Comparison of ENCODE assay signal across 1 cellular context in the genomic region with DNA sequence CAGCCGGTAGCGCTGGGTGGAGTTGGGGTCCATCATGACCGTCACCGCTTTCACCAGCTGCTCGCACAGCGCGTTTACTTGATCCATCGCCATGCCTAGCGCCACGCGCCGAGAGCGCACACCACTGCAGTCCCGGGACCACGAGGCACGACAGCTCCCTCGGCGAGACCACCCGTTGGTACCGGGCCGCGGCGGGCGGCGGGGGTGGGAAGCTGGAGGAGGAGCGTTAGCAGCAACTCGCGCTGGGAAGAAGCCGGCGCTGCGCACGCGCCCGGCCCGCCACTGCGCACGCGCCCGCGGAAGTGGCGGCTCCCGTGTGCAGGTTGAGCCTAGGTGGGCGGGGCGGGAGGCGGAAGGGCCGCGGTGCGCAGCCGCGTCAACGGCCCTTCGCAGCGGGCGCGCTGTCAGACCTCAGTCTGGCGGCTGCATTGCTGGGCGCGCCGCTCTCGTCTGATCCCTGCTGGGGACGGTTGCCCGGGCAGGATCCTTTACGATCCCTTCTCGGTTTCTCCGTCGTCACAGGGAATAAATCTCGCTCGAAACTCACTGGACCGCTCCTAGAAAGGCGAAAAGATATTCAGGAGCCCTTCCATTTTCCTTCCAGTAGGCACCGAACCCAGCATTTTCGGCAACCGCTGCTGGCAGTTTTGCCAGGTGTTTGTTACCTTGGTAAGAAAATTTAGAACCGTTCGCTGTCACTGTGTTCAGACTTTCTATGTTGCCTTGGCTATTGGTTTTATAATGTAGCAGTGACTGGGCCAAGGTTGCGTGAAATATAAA.
TF ChIP-seq lines count a peak whose summit lies in the region.

POLH (plus strand) TSS at position 414 of the 780 bp plus-strand sequence. CDS start 6,135 bp downstream, outside the sequence.
XPO5 (minus strand) TSS at position 267 of the 780 bp plus-strand sequence; CDS start at position 93, 174 bp downstream.

TF ChIP-seq in K562, 482 proteins besides CTCF, POLR2A, EP300 and RAD21 (continued from another document):
- 0 out of 2 replicates have a peak, but pooled peaks have one; percentile 29 for TF ChIP-seq FOXM1 (IDR thresholded peaks at IDR 0.05; ENCODE audit: low read depth)
- TF ChIP-seq FOXM1 (CRISPR knock-in tag; IDR thresholded peaks at IDR 0.05; ENCODE audit: low read depth) = peak; percentile 95
- no peak for TF ChIP-seq SAFB (IDR thresholded peaks at IDR 0.05; ENCODE audit: borderline replicate concordance, low read depth, low read length)
- TF ChIP-seq, protein P1, sequence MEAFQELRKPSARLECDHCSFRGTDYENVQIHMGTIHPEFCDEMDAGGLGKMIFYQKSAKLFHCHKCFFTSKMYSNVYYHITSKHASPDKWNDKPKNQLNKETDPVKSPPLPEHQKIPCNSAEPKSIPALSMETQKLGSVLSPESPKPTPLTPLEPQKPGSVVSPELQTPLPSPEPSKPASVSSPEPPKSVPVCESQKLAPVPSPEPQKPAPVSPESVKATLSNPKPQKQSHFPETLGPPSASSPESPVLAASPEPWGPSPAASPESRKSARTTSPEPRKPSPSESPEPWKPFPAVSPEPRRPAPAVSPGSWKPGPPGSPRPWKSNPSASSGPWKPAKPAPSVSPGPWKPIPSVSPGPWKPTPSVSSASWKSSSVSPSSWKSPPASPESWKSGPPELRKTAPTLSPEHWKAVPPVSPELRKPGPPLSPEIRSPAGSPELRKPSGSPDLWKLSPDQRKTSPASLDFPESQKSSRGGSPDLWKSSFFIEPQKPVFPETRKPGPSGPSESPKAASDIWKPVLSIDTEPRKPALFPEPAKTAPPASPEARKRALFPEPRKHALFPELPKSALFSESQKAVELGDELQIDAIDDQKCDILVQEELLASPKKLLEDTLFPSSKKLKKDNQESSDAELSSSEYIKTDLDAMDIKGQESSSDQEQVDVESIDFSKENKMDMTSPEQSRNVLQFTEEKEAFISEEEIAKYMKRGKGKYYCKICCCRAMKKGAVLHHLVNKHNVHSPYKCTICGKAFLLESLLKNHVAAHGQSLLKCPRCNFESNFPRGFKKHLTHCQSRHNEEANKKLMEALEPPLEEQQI (IDR thresholded peaks at IDR 0.05) = 0 out of 2 replicates have a peak, but pooled peaks have one; percentile 24
- TF ChIP-seq GABPB2 (CRISPR knock-in tag; conservative IDR thresholded peaks at IDR 0.05) = no peak
- peak; percentile 97 for TF ChIP-seq ARID4B (CRISPR knock-in tag; IDR thresholded peaks at IDR 0.05)
- TF ChIP-seq TBP (optimal IDR thresholded peaks at IDR 0.05; ENCODE audit: low read depth, low read length) = peak; percentile 90
- TF ChIP-seq ZBTB26 (CRISPR knock-in tag; IDR thresholded peaks at IDR 0.05) = no peak
TF ChIP-seq in K562: peak in this region for 145.
